ENCODE assay signal across 1 cellular context in genomic region chr19:13796301-13797057, GRCh38.
TF ChIP-seq lines count a peak whose summit lies in the region.

No MANE protein-coding gene starts in this region.

TF ChIP-seq in GM12878, 131 proteins besides CTCF, POLR2A, EP300 and RAD21 (continued from another document):
- peak; percentile 21; the same call in 1 of the 2 replicates for TF ChIP-seq TCF12 (IDR thresholded peaks at IDR 0.05; ENCODE audit: low read depth, low read length)
- no peak for TF ChIP-seq CBFB (IDR thresholded peaks at IDR 0.05; ENCODE audit: low read depth)
- TF ChIP-seq MTA3 (IDR thresholded peaks at IDR 0.05; ENCODE audit: borderline replicate concordance, low read length) = peak; percentile 63; the same call in 1 of the 2 replicates
- no peak for TF ChIP-seq TBL1XR1 (IDR thresholded peaks at IDR 0.05; ENCODE audit: low read depth, low read length)
- no peak for TF ChIP-seq CHD1 (IDR thresholded peaks at IDR 0.05; ENCODE audit: low read depth, low read length)
- 0 out of 2 replicates have a peak, but pooled peaks have one; percentile 42 for TF ChIP-seq NFIC (IDR thresholded peaks at IDR 0.05; ENCODE audit: low read depth, low read length)
- no peak for TF ChIP-seq KLF5 (IDR thresholded peaks at IDR 0.05; ENCODE audit: partially characterized antibody)
- TF ChIP-seq BCL11A (IDR thresholded peaks at IDR 0.05; ENCODE audit: low read depth, low read length) = peak; percentile 50; the same call in 1 of the 2 replicates
- no peak for TF ChIP-seq MEF2B (IDR thresholded peaks at IDR 0.05; ENCODE audit: partially characterized antibody, poor library complexity, severe bottlenecking)
